ENCODE assay signal across 1 cellular context in genomic region chr21:33383056-33383888, GRCh38.
A peak's percentile ranks its signal among the peaks of the same experiment; 100 is the strongest.
TF ChIP-seq lines count a peak whose summit lies in the region.

No MANE protein-coding gene starts in this region.

TF ChIP-seq in HepG2, 621 proteins besides CTCF, POLR2A, EP300 and RAD21 (continued from another document and continues in another):
- no peak for TF ChIP-seq PHF20 (CRISPR knock-in tag; IDR thresholded peaks at IDR 0.05)
- TF ChIP-seq ZNF543 (CRISPR knock-in tag; IDR thresholded peaks at IDR 0.05), result no peak
- TF ChIP-seq DNMT3B (CRISPR knock-in tag; conservative IDR thresholded peaks at IDR 0.05), result peak; percentile 77; the same call in 1 of the 2 replicates
- peak; percentile 64 for TF ChIP-seq KAT8 (CRISPR knock-in tag; IDR thresholded peaks at IDR 0.05)
- TF ChIP-seq THYN1 (CRISPR knock-in tag; IDR thresholded peaks at IDR 0.05; ENCODE audit: borderline replicate concordance, low read depth), result no peak
- no peak for TF ChIP-seq ZNF639 (CRISPR knock-in tag; conservative IDR thresholded peaks at IDR 0.05)
- no peak for TF ChIP-seq AKAP8 (CRISPR knock-in tag; IDR thresholded peaks at IDR 0.05)
- TF ChIP-seq ZBTB43 (CRISPR knock-in tag; conservative IDR thresholded peaks at IDR 0.05), result no peak; the same call in 1 of the 2 replicates
- 0 out of 2 replicates have a peak, but pooled peaks have one; percentile 27 for TF ChIP-seq ZNF335 (CRISPR knock-in tag; IDR thresholded peaks at IDR 0.05)
- TF ChIP-seq ZNF784 (CRISPR knock-in tag; IDR thresholded peaks at IDR 0.05; ENCODE audit: borderline replicate concordance), result no peak
- TF ChIP-seq ZNF382 (CRISPR knock-in tag; IDR thresholded peaks at IDR 0.05; ENCODE audit: borderline replicate concordance), result no peak
- peak; percentile 38; the same call in 1 of the 2 replicates for TF ChIP-seq ISL2 (CRISPR knock-in tag; IDR thresholded peaks at IDR 0.05)
- no peak for TF ChIP-seq ZNF772 (CRISPR knock-in tag; IDR thresholded peaks at IDR 0.05)
- TF ChIP-seq FOXO4 (CRISPR knock-in tag; conservative IDR thresholded peaks at IDR 0.05), result no peak
- no peak for TF ChIP-seq ZNF891 (CRISPR knock-in tag; IDR thresholded peaks at IDR 0.05)
- no peak for TF ChIP-seq ZFP36 (IDR thresholded peaks at IDR 0.05; ENCODE audit: borderline replicate concordance, low read depth, low read length, partially characterized antibody)
- no peak for TF ChIP-seq ZNF792 (CRISPR knock-in tag; IDR thresholded peaks at IDR 0.05)
- TF ChIP-seq ZNF562 (CRISPR knock-in tag; IDR thresholded peaks at IDR 0.05; ENCODE audit: borderline replicate concordance), result no peak
- TF ChIP-seq ZSCAN5A (CRISPR knock-in tag; IDR thresholded peaks at IDR 0.05; ENCODE audit: borderline replicate concordance), result no peak
- no peak for TF ChIP-seq ZNF768 (CRISPR knock-in tag; IDR thresholded peaks at IDR 0.05)
- TF ChIP-seq MLX (CRISPR knock-in tag; IDR thresholded peaks at IDR 0.05), result peak; percentile 89
- no peak for TF ChIP-seq ZNF230 (CRISPR knock-in tag; IDR thresholded peaks at IDR 0.05)
- TF ChIP-seq CREB3 (CRISPR knock-in tag; IDR thresholded peaks at IDR 0.05), result no peak
- TF ChIP-seq ZNF558 (CRISPR knock-in tag; IDR thresholded peaks at IDR 0.05; ENCODE audit: borderline replicate concordance), result no peak
- TF ChIP-seq ZKSCAN5 (CRISPR knock-in tag; IDR thresholded peaks at IDR 0.05), result no peak
- TF ChIP-seq MAFF (IDR thresholded peaks at IDR 0.05; ENCODE audit: low read depth, low read length), result peak; percentile 51
- TF ChIP-seq NFRKB (IDR thresholded peaks at IDR 0.05), result no peak
- no peak for TF ChIP-seq BRD4 (CRISPR knock-in tag; IDR thresholded peaks at IDR 0.05)
- no peak for TF ChIP-seq ZNF549 (CRISPR knock-in tag; IDR thresholded peaks at IDR 0.05)
- TF ChIP-seq ZBTB40 (IDR thresholded peaks at IDR 0.05), result no peak
- no peak for TF ChIP-seq ZBTB40 (CRISPR knock-in tag; IDR thresholded peaks at IDR 0.05)
- no peak for TF ChIP-seq MEF2D (CRISPR knock-in tag; IDR thresholded peaks at IDR 0.05)
- TF ChIP-seq MTA1 (CRISPR knock-in tag; IDR thresholded peaks at IDR 0.05; ENCODE audit: borderline replicate concordance), result 0 out of 2 replicates have a peak, but pooled peaks have one; percentile 60
- TF ChIP-seq ZNF777 (CRISPR knock-in tag; IDR thresholded peaks at IDR 0.05), result peak; percentile 47; the same call in 1 of the 2 replicates
- TF ChIP-seq AGO2 (optimal IDR thresholded peaks at IDR 0.05; ENCODE audit: low read depth, low read length), result no peak
- TF ChIP-seq MAFK (conservative IDR thresholded peaks at IDR 0.05 in 1 of 2, IDR thresholded peaks at IDR 0.05 in 1 of 2; ENCODE audit: low read length in 2 of 2), result peak; percentile 18 to 57; a peak in 2 of 4 replicates
- TF ChIP-seq HIC2 (CRISPR knock-in tag; IDR thresholded peaks at IDR 0.05; ENCODE audit: low read depth), result no peak
- peak; percentile 62 for TF ChIP-seq TFDP2 (CRISPR knock-in tag; IDR thresholded peaks at IDR 0.05)
- peak; percentile 41; the same call in 1 of the 2 replicates for TF ChIP-seq ARNT2 (CRISPR knock-in tag; IDR thresholded peaks at IDR 0.05; ENCODE audit: low read depth)
- TF ChIP-seq HNRNPL (IDR thresholded peaks at IDR 0.05; ENCODE audit: low read depth, low read length), result no peak
